In genomic region chr6:93416575-93417420, GRCh38 we compare ENCODE assay signal across 9 cellular contexts. TPM values are rescaled to one million over a fixed set of nuclear protein-coding genes. Genes with fewer than 3 reads are reported as not detected.
A peak's percentile ranks its signal among the peaks of the same experiment; 100 is the strongest.
DNase-seq lines count a peak whose midpoint lies in the region; ATAC-seq and TF ChIP-seq lines count a peak whose summit lies in the region.
"Had no signal": no experiment of that assay in that cellular context is flagged by ENCODE, and none has a peak within 500 bp of the region (broad histone marks: within the 10 kb centered on the region; RNA-seq: fewer than 3 reads in every experiment).

No MANE protein-coding gene starts in this region.

- H3K9me3 ChIP-seq in duodenal mucosa (ENCODE audit: control insufficient read depth in 1 of 2, low read length in 2 of 2) (no peaks in the 10 kb centered on the region), mucosa of descending colon (no peaks in the 10 kb centered on the region), vagina (no peaks in the 10 kb centered on the region)
- no peaks in the 10 kb centered on the region for H3K9me3 ChIP-seq in effector memory CD4-positive, alpha-beta T cell (ENCODE audit: control insufficient read depth, low read length)

- peak overlapping the region; percentile 10 for H3K27ac ChIP-seq in duodenal mucosa (ENCODE audit: low read depth, low read length)
- H3K27ac ChIP-seq in vagina, result peak overlapping the region; percentile 86
- no peak overlapping the region for H3K27ac ChIP-seq in effector memory CD4-positive, alpha-beta T cell (ENCODE audit: insufficient read depth, low read length, poor library complexity, severe bottlenecking)

- DNase-seq in activated CD4-positive, alpha-beta T cell treated with anti-CD3 and anti-CD28 coated beads for 36 hours, result peak; percentile 8
- DNase-seq in activated CD4-positive, alpha-beta T cell treated with anti-CD3 and anti-CD28 coated beads, Interleukin-2, amount 50 U/mL, for 1 hour, result no peak
- DNase-seq in NCI-H524 treated with DMSO at 0.1 percent for 48 hours (lab: John Stamatoyannopoulos, UW) (peak; percentile 61), mucosa of descending colon (peak in 2 of 3 donors; percentile 25 to 43), vagina (ENCODE audit: extremely low spot score in 2 of 2) (no peak)
- DNase-seq in effector memory CD4-positive, alpha-beta T cell, result no peak
- DNase-seq: CD4-positive, CD25-positive, alpha-beta regulatory T cell had no signal

- H3K27me3 ChIP-seq in duodenal mucosa (ENCODE audit: control insufficient read depth in 1 of 2, insufficient read depth in 2 of 2, low read length in 2 of 2), result peaks cover 33 to 55% of the 10 kb centered on the region in 2 donors
- H3K27me3 ChIP-seq in vagina, result peaks cover 7% of the 10 kb centered on the region
- peaks cover 6% of the 10 kb centered on the region for H3K27me3 ChIP-seq in effector memory CD4-positive, alpha-beta T cell (replicated peaks; ENCODE audit: control insufficient read depth, insufficient read depth, low read length, poor library complexity, severe bottlenecking)

- TF ChIP-seq POLR2A in vagina (IDR thresholded peaks at IDR 0.05), result no peak

- H3K27ac Mint-ChIP-seq in activated CD4-positive, alpha-beta T cell treated with anti-CD3 and anti-CD28 coated beads for 36 hours, result no peak overlapping the region

- H3K27me3 Mint-ChIP-seq in activated CD4-positive, alpha-beta T cell treated with anti-CD3 and anti-CD28 coated beads for 36 hours, result peaks cover 40% of the 10 kb centered on the region

- H3K36me3 ChIP-seq in duodenal mucosa (ENCODE audit: control insufficient read depth in 1 of 2, insufficient read depth in 2 of 2, low read length in 2 of 2) (no peaks in the 10 kb centered on the region), mucosa of descending colon (ENCODE audit: low read depth) (no peaks in the 10 kb centered on the region), vagina (no peaks in the 10 kb centered on the region)
- no peaks in the 10 kb centered on the region for H3K36me3 ChIP-seq in effector memory CD4-positive, alpha-beta T cell (ENCODE audit: control insufficient read depth, insufficient read depth, low read length)

- H3K4me1 Mint-ChIP-seq in activated CD4-positive, alpha-beta T cell treated with anti-CD3 and anti-CD28 coated beads for 36 hours, result peaks cover 12% of the 10 kb centered on the region

- TF ChIP-seq CTCF in mucosa of descending colon (IDR thresholded peaks at IDR 0.05), result no peak
- no peak for TF ChIP-seq CTCF in vagina (IDR thresholded peaks at IDR 0.05)

- no peaks in the 10 kb centered on the region for H3K36me3 Mint-ChIP-seq in activated CD4-positive, alpha-beta T cell treated with anti-CD3 and anti-CD28 coated beads for 36 hours (ENCODE audit: low read depth)
- H3K36me3 Mint-ChIP-seq: CD4-positive, CD25-positive, alpha-beta regulatory T cell had no signal

- H3K9me3 Mint-ChIP-seq in activated CD4-positive, alpha-beta T cell treated with anti-CD3 and anti-CD28 coated beads for 36 hours (ENCODE audit: low read depth), result no peaks in the 10 kb centered on the region

- peak overlapping the region; percentile 70 to 76 for H3K4me3 ChIP-seq in duodenal mucosa (ENCODE audit: low read depth in 1 of 2, low read length in 2 of 2)
- H3K4me3 ChIP-seq in mucosa of descending colon, result no peak overlapping the region
- H3K4me3 ChIP-seq in vagina, result peak overlapping the region; percentile 47 to 62
- H3K4me3 ChIP-seq in effector memory CD4-positive, alpha-beta T cell (ENCODE audit: insufficient read depth, low read depth, low read length, poor library complexity, severe bottlenecking), result no peak overlapping the region

- intact Hi-C loops in activated CD4-positive, alpha-beta T cell treated with anti-CD3 and anti-CD28 coated beads for 36 hours (cut with DNase I, micrococcal nuclease), result no loop called here
- intact Hi-C loops in mucosa of descending colon (cut with DNase I, micrococcal nuclease), result no loop called here
- intact Hi-C loops in vagina (cut with DNase I), result no loop called here

- peak overlapping the region; percentile 19 for H3K4me3 Mint-ChIP-seq in activated CD4-positive, alpha-beta T cell treated with anti-CD3 and anti-CD28 coated beads for 36 hours

- CTCF ChIA-PET in activated CD4-positive, alpha-beta T cell treated with anti-CD3 and anti-CD28 coated beads for 36 hours (lab: Charles Lee), result interaction anchor here (0.6 to 0.7 kb wide), 2 partner anchors 10 to 1242 kb away, joined by 3 read pairs; no protein-coding TSS in a partner anchor

- POLR2A ChIA-PET in activated CD4-positive, alpha-beta T cell treated with anti-CD3 and anti-CD28 coated beads for 36 hours (lab: Charles Lee), result no interaction called here

- H3K4me1 ChIP-seq in duodenal mucosa (ENCODE audit: control insufficient read depth in 1 of 2, insufficient read depth in 2 of 2, low read length in 2 of 2) (peaks cover 14 to 18% of the 10 kb centered on the region in 2 donors), mucosa of descending colon (ENCODE audit: low read depth) (peaks cover 12% of the 10 kb centered on the region), vagina (peaks cover 28% of the 10 kb centered on the region)
- H3K4me1 ChIP-seq in effector memory CD4-positive, alpha-beta T cell (ENCODE audit: control insufficient read depth, insufficient read depth, low read length, poor library complexity, severe bottlenecking), result peaks cover 8% of the 10 kb centered on the region

- no peak for ATAC-seq in activated CD4-positive, alpha-beta T cell treated with anti-CD3 and anti-CD28 coated beads for 36 hours
- peak; percentile 14 for ATAC-seq in mucosa of descending colon
- no peak for ATAC-seq in GM21723 (IDR thresholded peaks at IDR 0.05; ENCODE audit: unreplicated experiment)

- H3K9ac ChIP-seq in duodenal mucosa (ENCODE audit: low read depth in 1 of 2, low read length in 2 of 2), result no peak overlapping the region

RNA-seq across cellular contexts. Expression of gene EPHA7, which starts 2.6 kb away (rescaled TPM):
- total RNA-seq in activated CD4-positive, alpha-beta T cell treated with anti-CD3 and anti-CD28 coated beads for 36 hours, result not detected
- 100 to 1,000 TPM in 1 of 3 donors, 1 to 10 TPM in 1, under 1 TPM in 1; 0.84 to 126 (median 2.4) TPM for total RNA-seq in mucosa of descending colon
- 2.7 TPM for total RNA-seq in vagina
- total RNA-seq: CD4-positive, CD25-positive, alpha-beta regulatory T cell had no signal

Comparison
In these comparisons a context has a peak if more than half of its experiments do, and no peak if none do; other contexts are left out.
1. DNase-seq: peak in activated CD4-positive, alpha-beta T cell treated with anti-CD3 and anti-CD28 coated beads for 36 hours (single experiment), NCI-H524 treated with DMSO at 0.1 percent for 48 hours (single experiment) and mucosa of descending colon (2 of 3); none in activated CD4-positive, alpha-beta T cell treated with anti-CD3 and anti-CD28 coated beads, Interleukin-2, amount 50 U/mL, for 1 hour (single experiment), vagina (0 of 2) and effector memory CD4-positive, alpha-beta T cell (0 of 3).
2. H3K4me3 ChIP-seq: peak in duodenal mucosa (2 of 2) and vagina (2 of 2); none in mucosa of descending colon (single experiment) and effector memory CD4-positive, alpha-beta T cell (single experiment).